ENCODE assay signal across 10 cellular contexts in the genomic region with DNA sequence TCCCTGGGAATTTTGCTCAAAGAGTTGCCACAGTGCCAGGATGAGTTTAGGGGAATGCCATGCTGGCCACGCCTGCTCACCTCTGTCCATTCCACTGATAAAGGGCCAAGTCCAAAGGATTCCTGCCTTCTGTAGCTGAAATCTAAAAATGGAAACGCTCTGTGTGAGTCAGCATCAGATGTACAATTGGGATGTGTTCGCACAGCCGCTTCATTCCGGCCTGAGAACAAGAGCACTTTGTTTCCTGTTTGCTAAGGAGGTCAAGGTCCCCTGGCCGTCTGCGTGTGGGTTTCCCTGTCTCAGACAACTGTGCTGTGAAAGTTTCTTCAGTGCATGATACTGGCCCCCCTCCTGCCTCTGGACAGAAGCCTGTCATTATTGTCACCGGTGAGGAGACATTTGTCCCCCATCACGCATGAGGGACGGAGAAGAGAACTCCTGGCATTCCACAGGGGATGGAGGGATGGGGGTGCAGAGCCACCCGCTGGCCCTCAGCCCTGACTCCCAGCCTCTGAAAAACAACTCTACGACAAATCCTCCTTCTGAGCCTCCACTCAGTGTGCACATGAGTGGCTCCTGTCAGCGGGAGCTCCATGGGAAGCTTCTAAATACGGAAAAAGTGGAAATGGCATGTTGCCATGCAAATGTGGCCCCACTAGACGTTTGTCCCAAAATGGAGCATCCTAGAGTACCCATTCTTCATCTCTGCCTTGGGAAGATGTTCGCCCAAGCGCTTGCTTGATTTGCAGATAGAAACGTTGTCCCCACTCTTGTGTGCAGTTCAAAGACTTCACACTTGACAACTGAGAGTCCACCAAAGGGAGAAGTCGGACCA.
DNase-seq lines count a peak whose midpoint lies in the region; ATAC-seq and TF ChIP-seq lines count a peak whose summit lies in the region.
"Had no signal": no experiment of that assay in that cellular context is flagged by ENCODE, and none has a peak within 500 bp of the region (broad histone marks: within the 10 kb centered on the region; RNA-seq: fewer than 3 reads in every experiment).

No MANE protein-coding gene starts in this region.

- peaks cover 8 to 20% of the 10 kb centered on the region in 2 donors for H3K27me3 ChIP-seq in left lung
- H3K27me3 ChIP-seq in spleen (replicated peaks in 1 of 7): peaks cover 0 to 64% (median 4%) of the 10 kb centered on the region in 7 donors

- no peaks in the 10 kb centered on the region for H3K4me1 Mint-ChIP-seq in natural killer cell

- 60 to 73% (median 69%) methylated on average over 19 of the region's 19 CpGs for whole genome bisulfite sequencing in spleen, 5 donors

- H3K36me3 ChIP-seq in left lung: no peaks in the 10 kb centered on the region
- no peaks in the 10 kb centered on the region for H3K36me3 ChIP-seq in spleen

- TF ChIP-seq CTCF in left lung (IDR thresholded peaks at IDR 0.05): no peak
- TF ChIP-seq CTCF in spleen (IDR thresholded peaks at IDR 0.05 in 8 of 11, conservative IDR thresholded peaks at IDR 0.05 in 3 of 11): no peak
- no peak for TF ChIP-seq CTCF in natural killer cell (IDR thresholded peaks at IDR 0.05)

- peaks cover 27 to 28% of the 10 kb centered on the region in 2 donors for H3K27me3 Mint-ChIP-seq in natural killer cell (ENCODE audit: low read depth in 2 of 2)

- no peak overlapping the region for H3K4me3 Mint-ChIP-seq in natural killer cell

- ATAC-seq in left lung (peak; percentile 72), natural killer cell (no peak)

- no peak for TF ChIP-seq POLR2A in spleen (IDR thresholded peaks at IDR 0.05)

- H3K4me3 ChIP-seq in left lung: no peak overlapping the region
- H3K4me3 ChIP-seq in spleen: no peak overlapping the region

- H3K27ac ChIP-seq in left lung: peak overlapping the region; percentile 35 to 48
- peak overlapping the region; percentile 31 to 73 (median 62) for H3K27ac ChIP-seq in spleen

- intact Hi-C loops in left lung (cut with DNase I) (no loop called here), spleen (cut with DNase I; ENCODE audit: low total_unique reads) (no loop called here), natural killer cell (cut with micrococcal nuclease) (no loop called here)

- DNase-seq in MV-4-11 (lab: John Stamatoyannopoulos, UW) (peak; percentile 29), dermis microvascular lymphatic vessel endothelial cell (ENCODE audit: low read depth in 2 of 2) (peak; percentile 92 to 99), left lung (peak in 1 of 2 donors; percentile 38), spleen (no peak), AG08396 (ENCODE audit: low spot score) (no peak), natural killer cell (no peak), NCI-H2196 treated with DMSO at 0.1 percent for 48 hours (lab: John Stamatoyannopoulos, UW; ENCODE audit: unreplicated experiment) (no peak)
- no peak for DNase-seq in central memory CD4-positive, alpha-beta T cell
- DNase-seq: HCEC 1CT, NCI-H2081 treated with DMSO at 0.1 percent for 48 hours had no signal

- H3K36me3 Mint-ChIP-seq in natural killer cell: no peaks in the 10 kb centered on the region

- H3K9me3 Mint-ChIP-seq in natural killer cell: peaks cover 0 to 3% of the 10 kb centered on the region in 2 donors

- no peak overlapping the region for H3K27ac Mint-ChIP-seq in natural killer cell

- H3K9me3 ChIP-seq in left lung (no peaks in the 10 kb centered on the region), spleen (no peaks in the 10 kb centered on the region)

- H3K4me1 ChIP-seq in left lung (peaks cover 0 to 12% of the 10 kb centered on the region in 2 donors), spleen (peaks cover 4 to 43% (median 30%) of the 10 kb centered on the region in 6 donors)

Comparison
In these comparisons a context has a peak if more than half of its experiments do, and no peak if none do; other contexts are left out.
1. DNase-seq: peak in MV-4-11 (single experiment) and dermis microvascular lymphatic vessel endothelial cell (2 of 2); none in spleen (single experiment), AG08396 (single experiment), natural killer cell (single experiment), central memory CD4-positive, alpha-beta T cell (single experiment) and NCI-H2196 treated with DMSO at 0.1 percent for 48 hours (single experiment).